7 cellular contexts compared by ENCODE assay signal in the genomic region with DNA sequence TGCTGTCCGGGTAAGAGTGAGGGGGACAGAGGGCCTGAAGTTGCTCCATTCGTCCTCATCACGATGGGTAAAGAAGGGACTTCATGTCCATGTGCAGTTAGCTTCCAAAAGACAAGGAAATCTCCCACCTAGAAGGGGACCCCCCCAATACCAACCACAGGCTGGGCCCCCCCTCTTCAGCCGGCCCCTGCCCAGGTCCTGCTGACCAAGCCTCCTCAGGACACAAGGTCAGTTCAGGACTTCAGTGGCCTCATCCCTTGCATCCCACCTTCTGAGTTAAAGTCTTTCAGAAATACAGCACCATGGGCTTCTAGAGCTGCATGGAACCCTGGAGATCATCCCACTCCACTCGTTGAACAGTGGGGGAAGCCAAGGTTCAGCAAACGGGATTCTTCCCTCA.
"Had no signal": no experiment of that assay in that cellular context is flagged by ENCODE, and none has a peak within 500 bp of the region (broad histone marks: within the 10 kb centered on the region; RNA-seq: fewer than 3 reads in every experiment).

No MANE protein-coding gene starts in this region.

- FAIRE-seq: H1, H54, HTR-8/SVneo had no signal

- H3K4me3 ChIP-seq: GM23338 had no signal

- H3K27ac Mint-ChIP-seq: GM23338, H9 had no signal

- H2AFZ ChIP-seq: GM23338 had no signal

- H3K4me3 Mint-ChIP-seq: GM23338, H9 had no signal

- DNase-seq: H9, IMR-90, KBM-7 had no signal

- ATAC-seq: GM23338 had no signal

- H3K4me2 ChIP-seq: GM23338 had no signal

- H3K9me3 Mint-ChIP-seq: GM23338, H9 had no signal
